In genomic region chr5:19208397-19208796, GRCh38 we compare ENCODE assay signal across 26 cellular contexts.
"Had no signal": no experiment of that assay in that cellular context is flagged by ENCODE, and none has a peak within 500 bp of the region (broad histone marks: within the 10 kb centered on the region; RNA-seq: fewer than 3 reads in every experiment).

No MANE protein-coding gene starts in this region.

- H3K4me3 ChIP-seq: esophagus squamous epithelium, heart right ventricle, left lung, mucosa of descending colon, right lobe of liver, suprapubic skin, transverse colon, upper lobe of right lung, uterus had no signal

- H3K27me3 ChIP-seq: esophagus squamous epithelium, heart right ventricle, left lung, suprapubic skin, transverse colon, upper lobe of right lung, uterus had no signal

- H3K36me3 ChIP-seq: esophagus squamous epithelium, heart right ventricle, left lung, right lobe of liver, suprapubic skin, transverse colon, upper lobe of right lung, uterus had no signal

- H3K79me2 ChIP-seq: parathyroid adenoma had no signal

- H3K9ac ChIP-seq: parathyroid adenoma had no signal

- H3K4me3 Mint-ChIP-seq: effector memory CD8-positive, alpha-beta T cell; mesothelial cell of epicardium; naive B cell; natural killer cell treated with Interleukin-12 subunit alpha and Interleukin-12 subunit beta and Interleukin-15 and Interleukin-18, amount 100 ng/mL, for 72 hours; neural crest cell; stimulated activated naive CD8-positive, alpha-beta T cell treated with anti-CD3 and anti-CD28 coated beads, Interleukin-15, amount 100 ng/mL, for 72 hours had no signal

- H3K4me1 ChIP-seq: esophagus squamous epithelium, heart right ventricle, left lung, parathyroid adenoma, right lobe of liver, transverse colon, upper lobe of right lung, uterus had no signal

- H2AFZ ChIP-seq: parathyroid adenoma had no signal

- H3K27me3 Mint-ChIP-seq: effector memory CD8-positive, alpha-beta T cell; naive B cell; natural killer cell treated with Interleukin-12 subunit alpha and Interleukin-12 subunit beta and Interleukin-15 and Interleukin-18, amount 100 ng/mL, for 72 hours; progenitor cell of endocrine pancreas; stimulated activated naive CD8-positive, alpha-beta T cell treated with anti-CD3 and anti-CD28 coated beads, Interleukin-15, amount 100 ng/mL, for 72 hours had no signal

- ATAC-seq: effector memory CD8-positive, alpha-beta T cell; heart right ventricle; left cardiac atrium; left lung; mucosa of descending colon; natural killer cell treated with Interleukin-12 subunit alpha and Interleukin-12 subunit beta and Interleukin-15 and Interleukin-18, amount 100 ng/mL, for 72 hours; right lobe of liver; stimulated activated naive CD8-positive, alpha-beta T cell treated with anti-CD3 and anti-CD28 coated beads, Interleukin-15, amount 100 ng/mL, for 72 hours; upper lobe of right lung had no signal

- H3K9me3 ChIP-seq: esophagus squamous epithelium, right lobe of liver, suprapubic skin, upper lobe of right lung, uterus had no signal

- H3K27ac Mint-ChIP-seq: effector memory CD8-positive, alpha-beta T cell; mesothelial cell of epicardium; natural killer cell treated with Interleukin-12 subunit alpha and Interleukin-12 subunit beta and Interleukin-15 and Interleukin-18, amount 100 ng/mL, for 72 hours; progenitor cell of endocrine pancreas; stimulated activated naive CD8-positive, alpha-beta T cell treated with anti-CD3 and anti-CD28 coated beads, Interleukin-15, amount 100 ng/mL, for 72 hours had no signal

- H3K36me3 Mint-ChIP-seq: mesothelial cell of epicardium, naive B cell had no signal

- H3K4me1 Mint-ChIP-seq: mesothelial cell of epicardium; naive B cell; neural crest cell; stimulated activated naive CD8-positive, alpha-beta T cell treated with anti-CD3 and anti-CD28 coated beads, Interleukin-15, amount 100 ng/mL, for 72 hours had no signal

- H3K27ac ChIP-seq: esophagus squamous epithelium, heart right ventricle, left lung, parathyroid adenoma, right lobe of liver, suprapubic skin, transverse colon, upper lobe of right lung, uterus had no signal

- DNase-seq: cortex of kidney; effector memory CD8-positive, alpha-beta T cell; erythroblast; esophagus squamous epithelium; foreskin melanocyte; glutamatergic neuron; heart right ventricle; hippocampal formation; left cardiac atrium; left lung; mesenchymal stem cell; mucosa of descending colon; naive B cell; stimulated activated CD4-positive, alpha-beta T cell treated with anti-CD3 and anti-CD28 coated beads, Interleukin-4, amount 100 ng/mL, for 4 hours; stimulated activated naive CD4-positive, alpha-beta T cell; stimulated activated naive CD8-positive, alpha-beta T cell treated with anti-CD3 and anti-CD28 coated beads, Interleukin-15, amount 100 ng/mL, for 72 hours; transverse colon; upper lobe of right lung; uterus had no signal
